8 cellular contexts compared by ENCODE assay signal in genomic region chr20:53865905-53866786, GRCh38.
DNase-seq lines count a peak whose midpoint lies in the region; ATAC-seq and TF ChIP-seq lines count a peak whose summit lies in the region.

No MANE protein-coding gene starts in this region.

- H3K36me3 ChIP-seq in OCI-LY3 (replicated peaks; ENCODE audit: low read depth, low read length) (no peaks in the 10 kb centered on the region), lower lobe of right lung (no peaks in the 10 kb centered on the region), tibial nerve (no peaks in the 10 kb centered on the region)

- no peaks in the 10 kb centered on the region for H3K36me3 Mint-ChIP-seq in activated naive CD4-positive, alpha-beta T cell treated with anti-CD3 and anti-CD28 coated beads for 36 hours (ENCODE audit: low read depth)
- no peaks in the 10 kb centered on the region for H3K36me3 Mint-ChIP-seq in chondrocyte (ENCODE audit: low read depth)

- H4K20me1 ChIP-seq in OCI-LY3 (ENCODE audit: insufficient read depth, low read length) = no peaks in the 10 kb centered on the region

- H3K4me3 ChIP-seq in OCI-LY3 (ENCODE audit: low read length) (peak overlapping the region; percentile 27), lower lobe of right lung (peak overlapping the region; percentile 27), tibial nerve (peak overlapping the region in 2 of 4 donors; percentile 15 to 36)

- CTCF ChIA-PET in activated naive CD4-positive, alpha-beta T cell treated with anti-CD3 and anti-CD28 coated beads for 36 hours (lab: Charles Lee) = interaction anchor here (0.8 to 1.5 kb wide), 5 partner anchors 26 to 287 kb away, joined by 3 to 4 read pairs (median 3); no protein-coding TSS in a partner anchor

- TF ChIP-seq POLR2A in tibial nerve (IDR thresholded peaks at IDR 0.05) = no peak

- H3K27ac ChIP-seq in OCI-LY3 (ENCODE audit: low read length) (peak overlapping the region; percentile 47), lower lobe of right lung (peak overlapping the region; percentile 70), tibial nerve (peak overlapping the region; percentile 25 to 90 (median 81))

- no peaks in the 10 kb centered on the region for H3K27me3 Mint-ChIP-seq in activated naive CD4-positive, alpha-beta T cell treated with anti-CD3 and anti-CD28 coated beads for 36 hours (ENCODE audit: low read depth)
- no peaks in the 10 kb centered on the region for H3K27me3 Mint-ChIP-seq in chondrocyte (ENCODE audit: low read depth)

- H3K4me1 ChIP-seq in OCI-LY3 (ENCODE audit: low read length) = peaks cover 37% of the 10 kb centered on the region
- H3K4me1 ChIP-seq in lower lobe of right lung = peaks cover 35% of the 10 kb centered on the region
- peaks cover 0 to 42% (median 32%) of the 10 kb centered on the region in 4 donors for H3K4me1 ChIP-seq in tibial nerve

- intact Hi-C loops in activated naive CD4-positive, alpha-beta T cell treated with anti-CD3 and anti-CD28 coated beads for 36 hours (cut with micrococcal nuclease) = loop anchor here (5.0 kb wide), 1 partner anchor 129 kb away; no protein-coding TSS in a partner anchor
- intact Hi-C loops in lower lobe of right lung (cut with DNase I) = no loop called here

- no peaks in the 10 kb centered on the region for H3K9me3 Mint-ChIP-seq in activated naive CD4-positive, alpha-beta T cell treated with anti-CD3 and anti-CD28 coated beads for 36 hours
- no peaks in the 10 kb centered on the region for H3K9me3 Mint-ChIP-seq in chondrocyte (ENCODE audit: low read depth)

- H3K4me3 Mint-ChIP-seq in activated naive CD4-positive, alpha-beta T cell treated with anti-CD3 and anti-CD28 coated beads for 36 hours = peak overlapping the region; percentile 51
- peak overlapping the region; percentile 52 for H3K4me3 Mint-ChIP-seq in chondrocyte (ENCODE audit: unreplicated experiment)

- H3K9ac ChIP-seq in OCI-LY3 (ENCODE audit: low read length) = peak overlapping the region; percentile 39; the same call in 1 of the 2 replicates

- H3K4me2 ChIP-seq in OCI-LY3 (ENCODE audit: low read length) = peak overlapping the region; percentile 52

- TF ChIP-seq EP300 in tibial nerve (IDR thresholded peaks at IDR 0.05) = no peak

- TF ChIP-seq CTCF in OCI-LY3 (IDR thresholded peaks at IDR 0.05; ENCODE audit: low read depth, low read length) (no peak), chondrocyte (IDR thresholded peaks at IDR 0.05) (no peak), lower lobe of right lung (IDR thresholded peaks at IDR 0.05) (no peak), tibial nerve (IDR thresholded peaks at IDR 0.05) (no peak)

- no peaks in the 10 kb centered on the region for H3K79me2 ChIP-seq in OCI-LY3 (ENCODE audit: low read length)

- H3K27me3 ChIP-seq in OCI-LY3 (ENCODE audit: low read depth, low read length) (no peaks in the 10 kb centered on the region), lower lobe of right lung (ENCODE audit: low read depth) (no peaks in the 10 kb centered on the region), tibial nerve (no peaks in the 10 kb centered on the region)

- 15 to 16% methylated on average over 7 of the region's 7 CpGs for WGBS in tibial nerve, 2 donors

- no peak for DNase-seq in activated naive CD4-positive, alpha-beta T cell treated with anti-CD3 and anti-CD28 coated beads for 36 hours
- DNase-seq in activated naive CD4-positive, alpha-beta T cell (lab: John Stamatoyannopoulos, UW) = no peak
- DNase-seq in chondrocyte (ENCODE audit: low spot score) (no peak), lower lobe of right lung (no peak), tibial nerve (ENCODE audit: low spot score in 2 of 2) (peak in 1 of 2 donors; percentile 23)

- peak overlapping the region; percentile 93 for H2AFZ ChIP-seq in OCI-LY3 (ENCODE audit: low read depth, low read length)

- ATAC-seq in lower lobe of right lung = peak; percentile 83 to 91
- no peak for ATAC-seq in GM18873 (IDR thresholded peaks at IDR 0.05; ENCODE audit: low FRiP score, unreplicated experiment)
- ATAC-seq in HG03196 (IDR thresholded peaks at IDR 0.05; ENCODE audit: unreplicated experiment) = no peak

- H3K27ac Mint-ChIP-seq in activated naive CD4-positive, alpha-beta T cell treated with anti-CD3 and anti-CD28 coated beads for 36 hours = peak overlapping the region; percentile 83
- peak overlapping the region; percentile 77 for H3K27ac Mint-ChIP-seq in chondrocyte (ENCODE audit: unreplicated experiment)

- H3K9me3 ChIP-seq in OCI-LY3 (ENCODE audit: insufficient read depth, low read length) = no peaks in the 10 kb centered on the region
- no peaks in the 10 kb centered on the region for H3K9me3 ChIP-seq in lower lobe of right lung
- no peaks in the 10 kb centered on the region for H3K9me3 ChIP-seq in tibial nerve

- H3K4me1 Mint-ChIP-seq in activated naive CD4-positive, alpha-beta T cell treated with anti-CD3 and anti-CD28 coated beads for 36 hours (ENCODE audit: low read depth) = peaks cover 57% of the 10 kb centered on the region
- H3K4me1 Mint-ChIP-seq in chondrocyte (ENCODE audit: low read depth) = peaks cover 43% of the 10 kb centered on the region

Comparison
In these comparisons a context has a peak if more than half of its experiments do, and no peak if none do; other contexts are left out.
1. ATAC-seq: peak in lower lobe of right lung (2 of 2); none in GM18873 (single experiment) and HG03196 (single experiment).
2. Peak in every context shown above with its lines, with median percentiles within 50 percentile points of each other: H3K27ac ChIP-seq.